Comparison of ENCODE assay signal across 2 cellular contexts in the genomic region with DNA sequence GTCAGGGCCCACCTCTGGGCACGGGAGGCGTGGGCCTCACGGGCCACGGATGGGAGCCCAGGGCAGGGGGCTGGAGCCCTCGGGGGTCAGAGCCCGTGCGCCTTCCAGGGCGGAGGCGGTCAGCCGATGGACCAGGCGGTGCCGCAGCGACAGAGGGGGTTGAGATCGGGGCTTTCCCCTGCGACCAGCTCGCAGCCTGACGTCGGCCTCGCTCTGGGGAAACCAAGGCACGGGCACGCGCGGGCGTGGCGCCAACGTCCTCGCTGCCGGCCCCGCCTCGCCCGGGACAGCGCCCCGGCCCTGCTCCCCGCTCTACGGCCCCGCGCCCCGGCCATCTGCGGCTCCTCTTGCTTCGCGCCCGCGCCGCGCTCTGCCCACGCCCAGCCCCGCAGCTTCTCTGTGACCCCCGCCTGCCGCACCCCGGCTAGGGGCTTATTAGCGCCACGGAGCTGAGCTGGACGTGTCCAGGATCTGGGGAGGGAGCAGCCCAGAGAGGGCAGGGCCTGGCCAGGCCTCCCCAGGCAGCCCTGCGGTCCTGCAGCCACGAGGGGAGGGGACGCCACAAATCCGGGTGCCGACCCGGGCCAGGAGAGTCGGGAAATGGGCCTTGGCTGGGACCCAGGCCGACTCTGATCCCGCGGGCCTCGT.
TF ChIP-seq lines count a peak whose summit lies in the region.

No MANE protein-coding gene starts in this region.

TF ChIP-seq in IMR-90, 13 proteins besides CTCF, POLR2A, EP300 and RAD21:
- TF ChIP-seq, protein P1, sequence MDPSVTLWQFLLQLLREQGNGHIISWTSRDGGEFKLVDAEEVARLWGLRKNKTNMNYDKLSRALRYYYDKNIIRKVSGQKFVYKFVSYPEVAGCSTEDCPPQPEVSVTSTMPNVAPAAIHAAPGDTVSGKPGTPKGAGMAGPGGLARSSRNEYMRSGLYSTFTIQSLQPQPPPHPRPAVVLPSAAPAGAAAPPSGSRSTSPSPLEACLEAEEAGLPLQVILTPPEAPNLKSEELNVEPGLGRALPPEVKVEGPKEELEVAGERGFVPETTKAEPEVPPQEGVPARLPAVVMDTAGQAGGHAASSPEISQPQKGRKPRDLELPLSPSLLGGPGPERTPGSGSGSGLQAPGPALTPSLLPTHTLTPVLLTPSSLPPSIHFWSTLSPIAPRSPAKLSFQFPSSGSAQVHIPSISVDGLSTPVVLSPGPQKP (IDR thresholded peaks at IDR 0.05; ENCODE audit: borderline replicate concordance, low read depth, low read length), result no peak
- TF ChIP-seq RCOR1 (IDR thresholded peaks at IDR 0.05; ENCODE audit: insufficient replicate concordance, low read length) (no peak), RFX5 (IDR thresholded peaks at IDR 0.05; ENCODE audit: low read depth, low read length) (no peak), NFE2L2 (IDR thresholded peaks at IDR 0.05; ENCODE audit: low read depth, low read length) (no peak), CHD1 (IDR thresholded peaks at IDR 0.05; ENCODE audit: low read depth, low read length) (no peak), SMC3 (IDR thresholded peaks at IDR 0.05; ENCODE audit: low read depth, low read length) (no peak), USF2 (IDR thresholded peaks at IDR 0.05; ENCODE audit: low read depth, low read length) (no peak), MAFK (IDR thresholded peaks at IDR 0.05; ENCODE audit: low read depth, low read length) (no peak)

TF ChIP-seq in H1, 55 proteins besides CTCF, POLR2A, EP300 and RAD21:
- no peak for TF ChIP-seq RXRA (IDR thresholded peaks at IDR 0.05; ENCODE audit: insufficient read depth, low read depth, low read length)
- no peak for TF ChIP-seq POLR2AphosphoS5 (IDR thresholded peaks at IDR 0.05; ENCODE audit: low read depth, low read length)
- TF ChIP-seq, protein P2, sequence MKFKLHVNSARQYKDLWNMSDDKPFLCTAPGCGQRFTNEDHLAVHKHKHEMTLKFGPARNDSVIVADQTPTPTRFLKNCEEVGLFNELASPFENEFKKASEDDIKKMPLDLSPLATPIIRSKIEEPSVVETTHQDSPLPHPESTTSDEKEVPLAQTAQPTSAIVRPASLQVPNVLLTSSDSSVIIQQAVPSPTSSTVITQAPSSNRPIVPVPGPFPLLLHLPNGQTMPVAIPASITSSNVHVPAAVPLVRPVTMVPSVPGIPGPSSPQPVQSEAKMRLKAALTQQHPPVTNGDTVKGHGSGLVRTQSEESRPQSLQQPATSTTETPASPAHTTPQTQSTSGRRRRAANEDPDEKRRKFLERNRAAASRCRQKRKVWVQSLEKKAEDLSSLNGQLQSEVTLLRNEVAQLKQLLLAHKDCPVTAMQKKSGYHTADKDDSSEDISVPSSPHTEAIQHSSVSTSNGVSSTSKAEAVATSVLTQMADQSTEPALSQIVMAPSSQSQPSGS (IDR thresholded peaks at IDR 0.05; ENCODE audit: low read length), result no peak
- no peak for TF ChIP-seq SRF (IDR thresholded peaks at IDR 0.05; ENCODE audit: low read depth, low read length)
- no peak for TF ChIP-seq KDM5A (IDR thresholded peaks at IDR 0.05; ENCODE audit: low read length)
- TF ChIP-seq KDM1A (IDR thresholded peaks at IDR 0.05; ENCODE audit: borderline replicate concordance, low read length), result no peak
- no peak for TF ChIP-seq TAF7 (optimal IDR thresholded peaks at IDR 0.05; ENCODE audit: borderline replicate concordance, low read depth, low read length)
- no peak for TF ChIP-seq CHD1 (IDR thresholded peaks at IDR 0.05; ENCODE audit: low read depth, low read length)
- TF ChIP-seq SIN3A (conservative IDR thresholded peaks at IDR 0.05 in 1 of 2, IDR thresholded peaks at IDR 0.05 in 1 of 2; ENCODE audit: low read depth in 1 of 2, low read length in 2 of 2), result no peak
- TF ChIP-seq CTBP2 (IDR thresholded peaks at IDR 0.05; ENCODE audit: borderline replicate concordance, insufficient read depth, insufficient read length, low read length), result no peak
